Comparison of ENCODE assay signal across 8 cellular contexts in the genomic region with DNA sequence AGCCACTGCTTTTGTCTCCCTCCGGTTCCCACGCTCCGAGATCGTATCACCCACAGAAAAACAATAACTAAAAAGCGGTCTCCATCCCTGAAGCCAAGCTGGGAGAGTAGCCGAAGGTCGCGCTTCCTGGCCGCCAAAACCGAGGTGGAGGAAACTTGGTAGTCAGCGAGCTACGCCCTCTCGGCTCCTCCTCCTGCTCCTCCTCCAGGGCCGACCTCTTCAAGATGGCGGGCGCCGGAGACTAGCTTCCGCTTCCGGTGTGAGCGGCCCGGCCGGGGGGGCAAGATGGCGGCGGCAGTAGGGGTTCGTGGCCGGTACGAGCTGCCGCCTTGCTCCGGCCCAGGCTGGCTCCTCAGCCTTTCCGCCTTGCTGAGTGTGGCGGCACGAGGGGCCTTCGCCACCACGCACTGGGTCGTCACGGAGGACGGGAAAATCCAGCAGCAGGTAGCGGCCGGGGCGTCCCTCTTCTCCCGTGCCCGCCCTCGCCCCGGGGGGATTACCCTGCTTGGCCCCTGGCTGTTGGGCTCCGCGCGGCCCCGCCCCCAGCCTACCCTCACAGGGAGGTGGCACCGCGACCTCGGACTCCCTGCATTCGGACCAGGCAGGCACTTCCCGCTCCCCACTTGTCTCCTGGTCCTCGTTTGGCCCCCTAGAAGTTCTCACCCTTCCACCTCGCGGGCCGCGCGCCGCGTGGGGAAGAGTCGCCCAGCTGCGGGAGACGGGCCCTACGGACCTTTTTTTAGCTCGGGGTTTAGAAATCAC. TPM values are rescaled to one million over a fixed set of nuclear protein-coding genes. Genes with fewer than 3 reads are reported as not detected.
DNase-seq lines count a peak whose midpoint lies in the region; ATAC-seq lines count a peak whose summit lies in the region.

A gene with protein sequence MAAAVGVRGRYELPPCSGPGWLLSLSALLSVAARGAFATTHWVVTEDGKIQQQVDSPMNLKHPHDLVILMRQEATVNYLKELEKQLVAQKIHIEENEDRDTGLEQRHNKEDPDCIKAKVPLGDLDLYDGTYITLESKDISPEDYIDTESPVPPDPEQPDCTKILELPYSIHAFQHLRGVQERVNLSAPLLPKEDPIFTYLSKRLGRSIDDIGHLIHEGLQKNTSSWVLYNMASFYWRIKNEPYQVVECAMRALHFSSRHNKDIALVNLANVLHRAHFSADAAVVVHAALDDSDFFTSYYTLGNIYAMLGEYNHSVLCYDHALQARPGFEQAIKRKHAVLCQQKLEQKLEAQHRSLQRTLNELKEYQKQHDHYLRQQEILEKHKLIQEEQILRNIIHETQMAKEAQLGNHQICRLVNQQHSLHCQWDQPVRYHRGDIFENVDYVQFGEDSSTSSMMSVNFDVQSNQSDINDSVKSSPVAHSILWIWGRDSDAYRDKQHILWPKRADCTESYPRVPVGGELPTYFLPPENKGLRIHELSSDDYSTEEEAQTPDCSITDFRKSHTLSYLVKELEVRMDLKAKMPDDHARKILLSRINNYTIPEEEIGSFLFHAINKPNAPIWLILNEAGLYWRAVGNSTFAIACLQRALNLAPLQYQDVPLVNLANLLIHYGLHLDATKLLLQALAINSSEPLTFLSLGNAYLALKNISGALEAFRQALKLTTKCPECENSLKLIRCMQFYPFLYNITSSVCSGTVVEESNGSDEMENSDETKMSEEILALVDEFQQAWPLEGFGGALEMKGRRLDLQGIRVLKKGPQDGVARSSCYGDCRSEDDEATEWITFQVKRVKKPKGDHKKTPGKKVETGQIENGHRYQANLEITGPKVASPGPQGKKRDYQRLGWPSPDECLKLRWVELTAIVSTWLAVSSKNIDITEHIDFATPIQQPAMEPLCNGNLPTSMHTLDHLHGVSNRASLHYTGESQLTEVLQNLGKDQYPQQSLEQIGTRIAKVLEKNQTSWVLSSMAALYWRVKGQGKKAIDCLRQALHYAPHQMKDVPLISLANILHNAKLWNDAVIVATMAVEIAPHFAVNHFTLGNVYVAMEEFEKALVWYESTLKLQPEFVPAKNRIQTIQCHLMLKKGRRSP (plus strand): TSS at position 251 of the 762 bp plus-strand sequence. CDS start 35 bp downstream, at position 286.

- peak within 1 kb of the TSS; percentile 85 for H3K27ac ChIP-seq in CD8-positive, alpha-beta memory T cell (ENCODE audit: low read depth, low read length)

- peak; percentile 88 to 94 (median 90) for DNase-seq in CD8-positive, alpha-beta memory T cell
- DNase-seq in HS-5 (ENCODE audit: low read depth): peak; percentile 69
- peak; percentile 90 for DNase-seq in NK-92 treated with Interleukin-12 subunit alpha and Interleukin-12 subunit beta, amount 100 ng/mL, for 24 hours (lab: John Stamatoyannopoulos, UW)
- peak; percentile 89 to 90 (median 90) for DNase-seq in effector memory CD8-positive, alpha-beta T cell
- peak; percentile 95 for DNase-seq in medulla oblongata (ENCODE audit: extremely low spot score)
- DNase-seq in stimulated activated CD8-positive, alpha-beta memory T cell treated with anti-CD3 and anti-CD28 coated beads, Interleukin-12 subunit alpha, Interleukin-12 subunit beta, amount 100 ng/mL, for 1 hour (ENCODE audit: low read depth): peak; percentile 91

- no peaks in the 10 kb centered on the region for H3K9me3 ChIP-seq in CD8-positive, alpha-beta memory T cell (ENCODE audit: low read length)

- no peaks in the 10 kb centered on the region for H3K9me3 Mint-ChIP-seq in CD8-positive, alpha-beta memory T cell
- H3K9me3 Mint-ChIP-seq in effector memory CD8-positive, alpha-beta T cell: no peaks in the 10 kb centered on the region

- peak within 1 kb of the TSS; percentile 92 to 100 (median 99) for H3K27ac Mint-ChIP-seq in CD8-positive, alpha-beta memory T cell
- peak within 1 kb of the TSS; percentile 97 to 98 for H3K27ac Mint-ChIP-seq in effector memory CD8-positive, alpha-beta T cell

- CTCF ChIA-PET in CD8-positive, alpha-beta memory T cell (lab: Charles Lee): interaction anchor here (0.8 to 3.6 kb wide), 4 partner anchors 8 to 47 kb away, joined by 3 to 34 read pairs (median 8); a partner anchor contains a TSS
- CTCF ChIA-PET in activated CD8-positive, alpha-beta memory T cell treated with anti-CD3 and anti-CD28 coated beads for 36 hours (lab: Charles Lee): interaction anchor here (1.0 to 2.8 kb wide), 2 partner anchors 47 to 209 kb away, joined by 3 to 16 read pairs; a partner anchor contains a TSS

- peaks cover 45 to 57% (median 55%) of the 10 kb centered on the region in 3 donors for H3K4me1 Mint-ChIP-seq in CD8-positive, alpha-beta memory T cell
- H3K4me1 Mint-ChIP-seq in effector memory CD8-positive, alpha-beta T cell (ENCODE audit: low read depth in 2 of 2): peaks cover 30 to 47% of the 10 kb centered on the region in 2 donors

- no peaks in the 10 kb centered on the region for H3K36me3 ChIP-seq in CD8-positive, alpha-beta memory T cell (ENCODE audit: insufficient read depth, low read length)

- POLR2A ChIA-PET in CD8-positive, alpha-beta memory T cell (lab: Charles Lee): interaction anchor here (1.2 kb wide), 2 partner anchors 47 to 321 kb away, joined by 5 to 17 read pairs; a partner anchor contains a TSS
- POLR2A ChIA-PET in activated CD8-positive, alpha-beta memory T cell treated with anti-CD3 and anti-CD28 coated beads for 36 hours (lab: Charles Lee): interaction anchor here (0.5 to 1.9 kb wide), 7 partner anchors 9 to 322 kb away, joined by 3 to 22 read pairs (median 3); a partner anchor contains a TSS

- peak within 1 kb of the TSS; percentile 92 to 100 (median 97) for H3K4me3 Mint-ChIP-seq in CD8-positive, alpha-beta memory T cell
- peak within 1 kb of the TSS; percentile 98 to 100 for H3K4me3 Mint-ChIP-seq in effector memory CD8-positive, alpha-beta T cell

- H3K4me1 ChIP-seq in CD8-positive, alpha-beta memory T cell (ENCODE audit: insufficient read depth, low read length): peaks cover 14% of the 10 kb centered on the region

- no peaks in the 10 kb centered on the region for H3K27me3 ChIP-seq in CD8-positive, alpha-beta memory T cell (ENCODE audit: insufficient read depth, low read length, poor library complexity, severe bottlenecking)

- ATAC-seq in GM19468 (IDR thresholded peaks at IDR 0.05; ENCODE audit: extremely low read depth, unreplicated experiment): peak; percentile 96
- peak; percentile 93 for ATAC-seq in effector memory CD8-positive, alpha-beta T cell (replicated peaks)

- peaks cover 0 to 28% (median 5%) of the 10 kb centered on the region in 3 donors for H3K36me3 Mint-ChIP-seq in CD8-positive, alpha-beta memory T cell
- H3K36me3 Mint-ChIP-seq in effector memory CD8-positive, alpha-beta T cell (ENCODE audit: insufficient read depth): peaks cover 22% of the 10 kb centered on the region

- H3K27me3 Mint-ChIP-seq in CD8-positive, alpha-beta memory T cell: peaks cover 0 to 5% of the 10 kb centered on the region in 2 donors
- H3K27me3 Mint-ChIP-seq in effector memory CD8-positive, alpha-beta T cell: no peaks in the 10 kb centered on the region

- peak within 1 kb of the TSS; percentile 83 for H3K4me3 ChIP-seq in CD8-positive, alpha-beta memory T cell (ENCODE audit: low read length)

RNA-seq across cellular contexts. Expression of the gene that starts here (rescaled TPM):
- 10 to 100 TPM; 33.2 to 39.4 TPM for total RNA-seq in CD8-positive, alpha-beta memory T cell
- polyA plus RNA-seq in CD8-positive, alpha-beta memory T cell: 61.8 TPM
- total RNA-seq in activated CD8-positive, alpha-beta memory T cell treated with anti-CD3 and anti-CD28 coated beads for 36 hours: 10 to 100 TPM; 31.8 to 33.7 TPM

Comparison
In these comparisons a context has a peak if more than half of its experiments do, and no peak if none do; other contexts are left out.
1. Peak in every context shown above with its lines: DNase-seq, ATAC-seq, H3K4me3 ChIP-seq and H3K27ac ChIP-seq.